Comparison of ENCODE assay signal across 7 cellular contexts in the genomic region with DNA sequence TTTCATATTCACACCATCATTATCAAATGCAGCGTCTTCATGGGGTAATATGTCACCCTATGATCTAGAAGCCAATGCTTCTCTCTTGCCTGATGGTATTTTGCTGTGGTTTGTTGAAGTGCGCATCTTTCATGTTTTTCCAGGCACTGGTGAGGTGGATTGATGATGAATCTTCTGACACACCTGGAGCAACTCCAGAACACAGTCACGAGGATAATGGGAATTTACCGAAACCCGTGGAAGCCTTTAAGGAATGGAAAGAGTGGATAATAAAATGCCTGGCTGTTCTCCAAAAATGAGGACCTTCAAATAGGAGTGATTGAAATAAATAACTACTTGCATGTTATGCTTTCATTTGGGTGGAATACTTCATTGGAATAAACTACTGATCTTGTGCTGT. TPM values are rescaled to one million over a fixed set of nuclear protein-coding genes. Genes with fewer than 3 reads are reported as not detected.
DNase-seq lines count a peak whose midpoint lies in the region; ATAC-seq and TF ChIP-seq lines count a peak whose summit lies in the region.
"Not testable (repeated sequence)": the region's sequence is repeated elsewhere in the genome, so short reads cannot be mapped to it uniquely, and the experiment has no call there.

No MANE protein-coding gene starts in this region.

- ATAC-seq in DND-41 (ENCODE audit: insufficient read depth, low read depth); activated naive CD8-positive, alpha-beta T cell treated with anti-CD3 and anti-CD28 coated beads, Interleukin-2, amount 50 U/mL, for 24 hours; stimulated activated effector memory CD8-positive, alpha-beta T cell treated with anti-CD3 and anti-CD28 coated beads, Interleukin-12 subunit alpha, Interleukin-12 subunit beta, amount 100 ng/mL, for 72 hours: not testable (repeated sequence)

- H3K4me3 ChIP-seq in DND-41 (ENCODE audit: low read depth in 1 of 2, low read length in 2 of 2); OCI-LY3 (ENCODE audit: low read length): not testable (repeated sequence)

- not testable (repeated sequence) for H3K9ac ChIP-seq in DND-41 (ENCODE audit: low read depth, low read length); OCI-LY3 (ENCODE audit: low read length)

- peak overlapping the region; percentile 26; the same call in 1 of the 2 replicates for H3K4me2 ChIP-seq in DND-41 (ENCODE audit: insufficient read depth, low read length)
- 0 out of 2 replicates have a peak overlapping the region, but pooled peaks have one; percentile 16 for H3K4me2 ChIP-seq in OCI-LY3 (ENCODE audit: low read length)

- H3K79me2 ChIP-seq in DND-41 (ENCODE audit: insufficient read depth, low read length); OCI-LY3 (ENCODE audit: low read length): not testable (repeated sequence)

- not testable (repeated sequence) for TF ChIP-seq CTCF in DND-41 (IDR thresholded peaks at IDR 0.05; ENCODE audit: borderline replicate concordance, extremely low read depth, low read length, poor library complexity, severe bottlenecking); OCI-LY3 (IDR thresholded peaks at IDR 0.05; ENCODE audit: low read depth, low read length)

- H3K27ac Mint-ChIP-seq in activated CD4-positive, alpha-beta T cell treated with anti-CD3 and anti-CD28 coated beads, Interleukin-2, amount 10 ng/mL, durations not matched to agents 24 days and 14 days = peak overlapping the region; percentile 58
- H3K27ac Mint-ChIP-seq in activated T-helper 1 cell treated with anti-CD3 and anti-CD28 coated beads, Interleukin-12 subunit alpha, Interleukin-12 subunit beta, Interleukin-2, Interleukin-4 antibody, amounts not matched to agents 30 ng/mL and 10 ng/mL and 1 ng/mL, durations not matched to agents 14 hours and 24 hours and 36 hours = peak overlapping the region; percentile 13
- peak overlapping the region; percentile 82 for H3K27ac Mint-ChIP-seq in activated naive CD8-positive, alpha-beta T cell treated with anti-CD3 and anti-CD28 coated beads, Interleukin-2, amount 50 U/mL, for 24 hours
- peak overlapping the region; percentile 92 for H3K27ac Mint-ChIP-seq in stimulated activated effector memory CD8-positive, alpha-beta T cell treated with anti-CD3 and anti-CD28 coated beads, Interleukin-12 subunit alpha, Interleukin-12 subunit beta, amount 100 ng/mL, for 72 hours

- peaks cover 93% of the 10 kb centered on the region for H3K4me1 ChIP-seq in DND-41 (ENCODE audit: insufficient read depth, low read length)
- peaks cover 51% of the 10 kb centered on the region for H3K4me1 ChIP-seq in OCI-LY3 (ENCODE audit: low read length)

- H3K27me3 ChIP-seq in DND-41 (ENCODE audit: insufficient read depth, low read length, poor library complexity); OCI-LY3 (ENCODE audit: low read depth, low read length): not testable (repeated sequence)

- not testable (repeated sequence) for DNase-seq in DND-41; activated CD4-positive, alpha-beta T cell treated with anti-CD3 and anti-CD28 coated beads, Interleukin-2, amount 10 ng/mL, durations not matched to agents 24 days and 14 days; activated T-helper 1 cell treated with anti-CD3 and anti-CD28 coated beads, Interleukin-12 subunit alpha, Interleukin-12 subunit beta, Interleukin-2, Interleukin-4 antibody, amounts not matched to agents 30 ng/mL and 10 ng/mL and 1 ng/mL, durations not matched to agents 14 hours and 24 hours and 36 hours (ENCODE audit: low spot score); activated naive CD8-positive, alpha-beta T cell treated with anti-CD3 and anti-CD28 coated beads, Interleukin-2, amount 50 U/mL, for 24 hours; stimulated activated effector memory CD8-positive, alpha-beta T cell treated with anti-CD3 and anti-CD28 coated beads, Interleukin-12 subunit alpha, Interleukin-12 subunit beta, amount 100 ng/mL, for 72 hours (ENCODE audit: low spot score in 2 of 2)
- peak; percentile 39 for DNase-seq in kidney tubule cell (ENCODE audit: low spot score)

- intact Hi-C loops in activated CD4-positive, alpha-beta T cell treated with anti-CD3 and anti-CD28 coated beads, Interleukin-2, amount 10 ng/mL, durations not matched to agents 24 days and 14 days (cut with micrococcal nuclease); activated T-helper 1 cell treated with anti-CD3 and anti-CD28 coated beads, Interleukin-12 subunit alpha, Interleukin-12 subunit beta, Interleukin-2, Interleukin-4 antibody, amounts not matched to agents 30 ng/mL and 10 ng/mL and 1 ng/mL, durations not matched to agents 14 hours and 24 hours and 36 hours (cut with micrococcal nuclease): not testable (repeated sequence)

- not testable (repeated sequence) for H2AFZ ChIP-seq in DND-41 (ENCODE audit: low read depth, low read length); OCI-LY3 (ENCODE audit: low read depth, low read length)

- H3K27ac ChIP-seq in DND-41 (ENCODE audit: low read length) (peak overlapping the region; percentile 80), OCI-LY3 (ENCODE audit: low read length) (peak overlapping the region; percentile 58)

- H3K4me1 Mint-ChIP-seq in activated CD4-positive, alpha-beta T cell treated with anti-CD3 and anti-CD28 coated beads, Interleukin-2, amount 10 ng/mL, durations not matched to agents 24 days and 14 days = peaks cover 69% of the 10 kb centered on the region
- H3K4me1 Mint-ChIP-seq in activated T-helper 1 cell treated with anti-CD3 and anti-CD28 coated beads, Interleukin-12 subunit alpha, Interleukin-12 subunit beta, Interleukin-2, Interleukin-4 antibody, amounts not matched to agents 30 ng/mL and 10 ng/mL and 1 ng/mL, durations not matched to agents 14 hours and 24 hours and 36 hours (ENCODE audit: low read depth) = peaks cover 73% of the 10 kb centered on the region
- peaks cover 84% of the 10 kb centered on the region for H3K4me1 Mint-ChIP-seq in activated naive CD8-positive, alpha-beta T cell treated with anti-CD3 and anti-CD28 coated beads, Interleukin-2, amount 50 U/mL, for 24 hours
- peaks cover 79% of the 10 kb centered on the region for H3K4me1 Mint-ChIP-seq in stimulated activated effector memory CD8-positive, alpha-beta T cell treated with anti-CD3 and anti-CD28 coated beads, Interleukin-12 subunit alpha, Interleukin-12 subunit beta, amount 100 ng/mL, for 72 hours

- not testable (repeated sequence) for H3K4me3 Mint-ChIP-seq in activated CD4-positive, alpha-beta T cell treated with anti-CD3 and anti-CD28 coated beads, Interleukin-2, amount 10 ng/mL, durations not matched to agents 24 days and 14 days; activated naive CD8-positive, alpha-beta T cell treated with anti-CD3 and anti-CD28 coated beads, Interleukin-2, amount 50 U/mL, for 24 hours
- H3K4me3 Mint-ChIP-seq in activated T-helper 1 cell treated with anti-CD3 and anti-CD28 coated beads, Interleukin-12 subunit alpha, Interleukin-12 subunit beta, Interleukin-2, Interleukin-4 antibody, amounts not matched to agents 30 ng/mL and 10 ng/mL and 1 ng/mL, durations not matched to agents 14 hours and 24 hours and 36 hours = peak overlapping the region; percentile 13
- peak overlapping the region; percentile 62 for H3K4me3 Mint-ChIP-seq in stimulated activated effector memory CD8-positive, alpha-beta T cell treated with anti-CD3 and anti-CD28 coated beads, Interleukin-12 subunit alpha, Interleukin-12 subunit beta, amount 100 ng/mL, for 72 hours

- H3K9me3 Mint-ChIP-seq in activated CD4-positive, alpha-beta T cell treated with anti-CD3 and anti-CD28 coated beads, Interleukin-2, amount 10 ng/mL, durations not matched to agents 24 days and 14 days; activated T-helper 1 cell treated with anti-CD3 and anti-CD28 coated beads, Interleukin-12 subunit alpha, Interleukin-12 subunit beta, Interleukin-2, Interleukin-4 antibody, amounts not matched to agents 30 ng/mL and 10 ng/mL and 1 ng/mL, durations not matched to agents 14 hours and 24 hours and 36 hours; activated naive CD8-positive, alpha-beta T cell treated with anti-CD3 and anti-CD28 coated beads, Interleukin-2, amount 50 U/mL, for 24 hours; stimulated activated effector memory CD8-positive, alpha-beta T cell treated with anti-CD3 and anti-CD28 coated beads, Interleukin-12 subunit alpha, Interleukin-12 subunit beta, amount 100 ng/mL, for 72 hours: not testable (repeated sequence)

- H3K36me3 ChIP-seq in DND-41 (ENCODE audit: insufficient read depth, low read length) = peaks cover 23% of the 10 kb centered on the region
- H3K36me3 ChIP-seq in OCI-LY3 (replicated peaks; ENCODE audit: low read depth, low read length) = peaks cover 27% of the 10 kb centered on the region

- not testable (repeated sequence) for H3K9me3 ChIP-seq in DND-41 (ENCODE audit: insufficient read depth, low read length, severe bottlenecking); OCI-LY3 (ENCODE audit: insufficient read depth, low read length)

- not testable (repeated sequence) for H4K20me1 ChIP-seq in DND-41 (ENCODE audit: insufficient read depth, low read length); OCI-LY3 (ENCODE audit: insufficient read depth, low read length)

- H3K36me3 Mint-ChIP-seq in activated CD4-positive, alpha-beta T cell treated with anti-CD3 and anti-CD28 coated beads, Interleukin-2, amount 10 ng/mL, durations not matched to agents 24 days and 14 days (ENCODE audit: low read depth) = peaks cover 49% of the 10 kb centered on the region
- H3K36me3 Mint-ChIP-seq in activated T-helper 1 cell treated with anti-CD3 and anti-CD28 coated beads, Interleukin-12 subunit alpha, Interleukin-12 subunit beta, Interleukin-2, Interleukin-4 antibody, amounts not matched to agents 30 ng/mL and 10 ng/mL and 1 ng/mL, durations not matched to agents 14 hours and 24 hours and 36 hours (ENCODE audit: low read depth) = peaks cover 48% of the 10 kb centered on the region
- peaks cover 55% of the 10 kb centered on the region for H3K36me3 Mint-ChIP-seq in activated naive CD8-positive, alpha-beta T cell treated with anti-CD3 and anti-CD28 coated beads, Interleukin-2, amount 50 U/mL, for 24 hours (ENCODE audit: low read depth)
- peaks cover 64% of the 10 kb centered on the region for H3K36me3 Mint-ChIP-seq in stimulated activated effector memory CD8-positive, alpha-beta T cell treated with anti-CD3 and anti-CD28 coated beads, Interleukin-12 subunit alpha, Interleukin-12 subunit beta, amount 100 ng/mL, for 72 hours

- not testable (repeated sequence) for H3K27me3 Mint-ChIP-seq in activated CD4-positive, alpha-beta T cell treated with anti-CD3 and anti-CD28 coated beads, Interleukin-2, amount 10 ng/mL, durations not matched to agents 24 days and 14 days; activated T-helper 1 cell treated with anti-CD3 and anti-CD28 coated beads, Interleukin-12 subunit alpha, Interleukin-12 subunit beta, Interleukin-2, Interleukin-4 antibody, amounts not matched to agents 30 ng/mL and 10 ng/mL and 1 ng/mL, durations not matched to agents 14 hours and 24 hours and 36 hours (ENCODE audit: insufficient read depth); activated naive CD8-positive, alpha-beta T cell treated with anti-CD3 and anti-CD28 coated beads, Interleukin-2, amount 50 U/mL, for 24 hours

RNA-seq across cellular contexts. Expression of gene AMZ2, which starts 8.8 kb away (rescaled TPM):
- total RNA-seq in activated CD4-positive, alpha-beta T cell treated with anti-CD3 and anti-CD28 coated beads, Interleukin-2, amount 10 ng/mL, durations not matched to agents 24 days and 14 days = 75.8 and 77.5 TPM in 2 replicates
- 67.3 and 75.7 TPM in 2 replicates for total RNA-seq in activated T-helper 1 cell treated with anti-CD3 and anti-CD28 coated beads, Interleukin-12 subunit alpha, Interleukin-12 subunit beta, Interleukin-2, Interleukin-4 antibody, amounts not matched to agents 30 ng/mL and 10 ng/mL and 1 ng/mL, durations not matched to agents 14 hours and 24 hours and 36 hours

RNA-seq across cellular contexts. Expression of gene SLC16A6, which starts 34.3 kb away (rescaled TPM):
- 2.6 and 2.7 TPM in 2 replicates for total RNA-seq in activated CD4-positive, alpha-beta T cell treated with anti-CD3 and anti-CD28 coated beads, Interleukin-2, amount 10 ng/mL, durations not matched to agents 24 days and 14 days
- 3.0 and 3.8 TPM in 2 replicates for total RNA-seq in activated T-helper 1 cell treated with anti-CD3 and anti-CD28 coated beads, Interleukin-12 subunit alpha, Interleukin-12 subunit beta, Interleukin-2, Interleukin-4 antibody, amounts not matched to agents 30 ng/mL and 10 ng/mL and 1 ng/mL, durations not matched to agents 14 hours and 24 hours and 36 hours

RNA-seq across cellular contexts. Expression of gene ARSG, which starts 34.6 kb away (rescaled TPM):
- 5.6 and 7.1 TPM in 2 replicates for total RNA-seq in activated CD4-positive, alpha-beta T cell treated with anti-CD3 and anti-CD28 coated beads, Interleukin-2, amount 10 ng/mL, durations not matched to agents 24 days and 14 days
- total RNA-seq in activated T-helper 1 cell treated with anti-CD3 and anti-CD28 coated beads, Interleukin-12 subunit alpha, Interleukin-12 subunit beta, Interleukin-2, Interleukin-4 antibody, amounts not matched to agents 30 ng/mL and 10 ng/mL and 1 ng/mL, durations not matched to agents 14 hours and 24 hours and 36 hours = 5.5 and 6.7 TPM in 2 replicates

Comparison
In these comparisons a context has a peak if more than half of its experiments do, and no peak if none do; other contexts are left out.
1. H3K27ac Mint-ChIP-seq: peak in every context shown above with its lines; median percentile 92 in stimulated activated effector memory CD8-positive, alpha-beta T cell treated with anti-CD3 and anti-CD28 coated beads, Interleukin-12 subunit alpha, Interleukin-12 subunit beta, amount 100 ng/mL, for 72 hours; 82 in activated naive CD8-positive, alpha-beta T cell treated with anti-CD3 and anti-CD28 coated beads, Interleukin-2, amount 50 U/mL, for 24 hours; 58 in activated CD4-positive, alpha-beta T cell treated with anti-CD3 and anti-CD28 coated beads, Interleukin-2, amount 10 ng/mL, durations not matched to agents 24 days and 14 days; 13 in activated T-helper 1 cell treated with anti-CD3 and anti-CD28 coated beads, Interleukin-12 subunit alpha, Interleukin-12 subunit beta, Interleukin-2, Interleukin-4 antibody, amounts not matched to agents 30 ng/mL and 10 ng/mL and 1 ng/mL, durations not matched to agents 14 hours and 24 hours and 36 hours.